ENCODE assay signal across 1 cellular context in genomic region chr12:25253371-25254068, GRCh38.
TF ChIP-seq lines count a peak whose summit lies in the region.

No MANE protein-coding gene starts in this region.

TF ChIP-seq in GM12878, 131 proteins besides CTCF, POLR2A, EP300 and RAD21:
- TF ChIP-seq BCL3 (IDR thresholded peaks at IDR 0.05; ENCODE audit: borderline replicate concordance, insufficient read depth, low read depth, low read length, poor library complexity, severe bottlenecking) (no peak), RFX5 (IDR thresholded peaks at IDR 0.05; ENCODE audit: low read depth, low read length) (no peak), FOXK2 (IDR thresholded peaks at IDR 0.05) (no peak), SPI1 (IDR thresholded peaks at IDR 0.05; ENCODE audit: borderline replicate concordance, insufficient read depth, low read depth, low read length) (peak; percentile 62; the same call in 1 of the 2 replicates), RCOR1 (conservative IDR thresholded peaks at IDR 0.05; ENCODE audit: low read depth, low read length) (no peak), NBN (IDR thresholded peaks at IDR 0.05) (no peak), ASH2L (IDR thresholded peaks at IDR 0.05; ENCODE audit: borderline replicate concordance, low read depth) (no peak)
